18 cellular contexts compared by ENCODE assay signal in genomic region chr5:32508806-32509805, GRCh38.
A peak's percentile ranks its signal among the peaks of the same experiment; 100 is the strongest.
DNase-seq lines count a peak whose midpoint lies in the region; ATAC-seq and TF ChIP-seq lines count a peak whose summit lies in the region.
"Had no signal": no experiment of that assay in that cellular context is flagged by ENCODE, and none has a peak within 500 bp of the region (broad histone marks: within the 10 kb centered on the region; RNA-seq: fewer than 3 reads in every experiment).

No MANE protein-coding gene starts in this region.

- TF ChIP-seq CTCF in PC-3 (conservative IDR thresholded peaks at IDR 0.05; ENCODE audit: low read depth, low read length), result no peak
- TF ChIP-seq CTCF in epithelial cell of esophagus (IDR thresholded peaks at IDR 0.05; ENCODE audit: insufficient read depth, low read depth, low read length, missing control alignments), result no peak

- H2AFZ ChIP-seq in PC-3 (ENCODE audit: low read length), result no peak overlapping the region

- H3K27me3 ChIP-seq in PC-3 (ENCODE audit: low read length), result no peaks in the 10 kb centered on the region
- peaks cover 1% of the 10 kb centered on the region for H3K27me3 ChIP-seq in H7 (ENCODE audit: control insufficient read depth, insufficient read depth, low read length)

- no peaks in the 10 kb centered on the region for H3F3A ChIP-seq in PC-3 (ENCODE audit: low read length, unreplicated experiment)

- H3K9me3 ChIP-seq in PC-3 (ENCODE audit: low read length), result no peaks in the 10 kb centered on the region
- H3K9me3 ChIP-seq: neutrophil had no signal

- ATAC-seq in PC-3, result no peak
- ATAC-seq in GM21360 (IDR thresholded peaks at IDR 0.05; ENCODE audit: unreplicated experiment), result no peak
- no peak for ATAC-seq in GM21737 (IDR thresholded peaks at IDR 0.05; ENCODE audit: unreplicated experiment)

- intact Hi-C loops in PC-3 (cut with micrococcal nuclease), result loop anchor here (5.0 kb wide), 1 partner anchor 78 kb away; the partner anchor contains the start of gene SUB1

- no peaks in the 10 kb centered on the region for H3K79me2 ChIP-seq in PC-3 (ENCODE audit: low read length)

- H3K36me3 ChIP-seq in PC-3 (ENCODE audit: low read depth, low read length), result no peaks in the 10 kb centered on the region
- H3K36me3 ChIP-seq in H7 (replicated peaks; ENCODE audit: control insufficient read depth, insufficient read depth, low read length), result no peaks in the 10 kb centered on the region
- H3K36me3 ChIP-seq: neutrophil had no signal

- H3K4me3 ChIP-seq in PC-3 (ENCODE audit: low read length) (no peak overlapping the region), epithelial cell of esophagus (ENCODE audit: low read length) (no peak overlapping the region), H7 (ENCODE audit: insufficient read depth, low read depth, low read length) (no peak overlapping the region)

- CTCF ChIA-PET in PC-3 (lab: Charles Lee), result interaction anchor here (1.3 to 1.6 kb wide), 2 partner anchors 19 to 81 kb away, joined by 4 to 6 read pairs; no protein-coding TSS in a partner anchor

- H3K27ac ChIP-seq in PC-3 (ENCODE audit: low read length), result peak overlapping the region; percentile 96
- H3K27ac ChIP-seq: neutrophil had no signal

- peak overlapping the region; percentile 69 for H3K4me2 ChIP-seq in PC-3 (ENCODE audit: low read length)

- H3K9me2 ChIP-seq in PC-3 (replicated peaks; ENCODE audit: low read length), result no peaks in the 10 kb centered on the region

- peaks cover 45% of the 10 kb centered on the region for H3K4me1 ChIP-seq in PC-3 (ENCODE audit: insufficient read depth, low read length)

- H3K9ac ChIP-seq in PC-3 (ENCODE audit: low read length), result peak overlapping the region; percentile 38; the same call in 1 of the 2 replicates

- no peaks in the 10 kb centered on the region for H4K20me1 ChIP-seq in PC-3 (ENCODE audit: low read length)

- peak; percentile 21 for DNase-seq in AG08395 (ENCODE audit: low spot score)
- peak; percentile 51 for DNase-seq in HS-5 (ENCODE audit: low read depth)
- peak; percentile 43 for DNase-seq in PC-3
- peak; percentile 78 for DNase-seq in epithelial cell of esophagus (ENCODE audit: low read depth)
- DNase-seq in NCI-H1436 treated with DMSO at 0.1 percent for 48 hours (lab: John Stamatoyannopoulos, UW), result no peak
- DNase-seq in H7, result no peak
- DNase-seq: activated CD4-positive, alpha-beta T cell treated with anti-CD3 and anti-CD28 coated beads, Interleukin-2, amount 10 ng/mL, durations not matched to agents 7 days and 5 days; activated CD8-positive, alpha-beta memory T cell treated with anti-CD3 and anti-CD28 coated beads, Interleukin-2, amount 50 U/mL, for 4 hours; amniotic stem cell; CD4-positive, CD25-positive, alpha-beta regulatory T cell; central memory CD4-positive, alpha-beta T cell; immature natural killer cell; Kasumi-1; NCI-H1694; NCI-H774 had no signal

- POLR2A ChIA-PET in PC-3 (lab: Charles Lee; ENCODE audit: unreplicated experiment), result no interaction called here

- no TSS peak for BruUV-seq in PC-3 (replicated peaks; lab: Mats Ljungman, UMichigan)

Comparison
In these comparisons a context has a peak if more than half of its experiments do, and no peak if none do; other contexts are left out.
1. DNase-seq: peak in AG08395 (single experiment), HS-5 (single experiment), PC-3 (single experiment) and epithelial cell of esophagus (single experiment); none in NCI-H1436 treated with DMSO at 0.1 percent for 48 hours (single experiment) and H7 (single experiment).